In genomic region chr19:1170938-1171754, GRCh38 we compare ENCODE assay signal across 2 cellular contexts.
TF ChIP-seq lines count a peak whose summit lies in the region.

No MANE protein-coding gene starts in this region.

TF ChIP-seq in IMR-90, 13 proteins besides CTCF, POLR2A, EP300 and RAD21:
- TF ChIP-seq CEBPB (IDR thresholded peaks at IDR 0.05; ENCODE audit: low read depth, low read length) (peak; percentile 53; the same call in 1 of the 2 replicates), RFX5 (IDR thresholded peaks at IDR 0.05; ENCODE audit: low read depth, low read length) (no peak), FOS (IDR thresholded peaks at IDR 0.05; ENCODE audit: low read depth, low read length) (no peak), RCOR1 (IDR thresholded peaks at IDR 0.05; ENCODE audit: insufficient replicate concordance, low read length) (no peak), MAZ (IDR thresholded peaks at IDR 0.05; ENCODE audit: borderline replicate concordance, low read depth, low read length) (no peak), SMC3 (IDR thresholded peaks at IDR 0.05; ENCODE audit: low read depth, low read length) (no peak), NFE2L2 (IDR thresholded peaks at IDR 0.05; ENCODE audit: low read depth, low read length) (no peak), MXI1 (IDR thresholded peaks at IDR 0.05; ENCODE audit: borderline replicate concordance, low read depth, low read length) (no peak)
TF ChIP-seq in IMR-90: peak in this region for 1.

TF ChIP-seq in neural cell, 6 proteins besides CTCF, POLR2A, EP300 and RAD21:
- TF ChIP-seq POLR2AphosphoS5 (IDR thresholded peaks at IDR 0.05) (no peak), EZH2 (IDR thresholded peaks at IDR 0.05; ENCODE audit: borderline replicate concordance, insufficient read depth, low read length, poor library complexity, severe bottlenecking) (no peak), REST (IDR thresholded peaks at IDR 0.05; ENCODE audit: borderline replicate concordance) (no peak), SMC3 (conservative IDR thresholded peaks at IDR 0.05; ENCODE audit: poor library complexity) (no peak), MXI1 (conservative IDR thresholded peaks at IDR 0.05; ENCODE audit: poor library complexity, severe bottlenecking) (no peak), TAF1 (IDR thresholded peaks at IDR 0.05; ENCODE audit: low read depth) (no peak)
